2 cellular contexts compared by ENCODE assay signal in the genomic region with DNA sequence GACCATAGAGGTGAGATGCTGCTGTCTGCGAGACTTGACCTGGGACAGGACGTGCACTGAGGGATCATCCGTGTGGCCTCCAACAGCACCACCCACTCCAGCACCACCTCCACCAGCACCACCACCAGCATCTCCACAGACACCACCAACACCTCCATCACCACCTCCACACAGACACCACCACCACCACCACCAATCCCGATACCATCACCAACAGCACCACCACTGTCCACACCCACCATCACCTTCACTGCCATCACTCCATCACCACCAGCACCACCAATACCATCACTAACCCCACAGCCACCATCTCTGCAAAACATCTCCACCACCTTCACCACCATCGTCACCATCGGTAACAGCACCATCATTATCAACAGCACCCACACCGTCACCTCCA.
TF ChIP-seq lines count a peak whose summit lies in the region.

No MANE protein-coding gene starts in this region.

TF ChIP-seq in HEK293, 187 proteins besides CTCF, POLR2A, EP300 and RAD21:
- TF ChIP-seq ZFHX2 (tag by site-specific recombination; conservative IDR thresholded peaks at IDR 0.05) (peak; percentile 53; the same call in 1 of the 2 replicates), ZSCAN23 (tag by site-specific recombination; IDR thresholded peaks at IDR 0.05) (no peak), EGR2 (tag by site-specific recombination; IDR thresholded peaks at IDR 0.05; ENCODE audit: low read depth) (peak; percentile 74)
- TF ChIP-seq, protein P1, sequence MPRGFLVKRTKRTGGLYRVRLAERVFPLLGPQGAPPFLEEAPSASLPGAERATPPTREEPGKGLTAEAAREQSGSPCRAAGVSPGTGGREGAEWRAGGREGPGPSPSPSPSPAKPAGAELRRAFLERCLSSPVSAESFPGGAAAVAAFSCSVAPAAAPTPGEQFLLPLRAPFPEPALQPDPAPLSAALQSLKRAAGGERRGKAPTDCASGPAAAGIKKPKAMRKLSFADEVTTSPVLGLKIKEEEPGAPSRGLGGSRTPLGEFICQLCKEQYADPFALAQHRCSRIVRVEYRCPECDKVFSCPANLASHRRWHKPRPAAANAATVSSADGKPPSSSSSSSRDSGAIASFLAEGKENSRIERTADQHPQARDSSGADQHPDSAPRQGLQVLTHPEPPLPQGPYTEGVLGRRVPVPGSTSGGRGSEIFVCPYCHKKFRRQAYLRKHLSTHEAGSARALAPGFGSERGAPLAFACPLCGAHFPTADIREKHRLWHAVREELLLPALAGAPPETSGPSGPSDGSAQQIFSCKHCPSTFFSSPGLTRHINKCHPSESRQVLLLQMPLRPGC (tag by site-specific recombination; IDR thresholded peaks at IDR 0.05): no peak
- TF ChIP-seq, protein P2, sequence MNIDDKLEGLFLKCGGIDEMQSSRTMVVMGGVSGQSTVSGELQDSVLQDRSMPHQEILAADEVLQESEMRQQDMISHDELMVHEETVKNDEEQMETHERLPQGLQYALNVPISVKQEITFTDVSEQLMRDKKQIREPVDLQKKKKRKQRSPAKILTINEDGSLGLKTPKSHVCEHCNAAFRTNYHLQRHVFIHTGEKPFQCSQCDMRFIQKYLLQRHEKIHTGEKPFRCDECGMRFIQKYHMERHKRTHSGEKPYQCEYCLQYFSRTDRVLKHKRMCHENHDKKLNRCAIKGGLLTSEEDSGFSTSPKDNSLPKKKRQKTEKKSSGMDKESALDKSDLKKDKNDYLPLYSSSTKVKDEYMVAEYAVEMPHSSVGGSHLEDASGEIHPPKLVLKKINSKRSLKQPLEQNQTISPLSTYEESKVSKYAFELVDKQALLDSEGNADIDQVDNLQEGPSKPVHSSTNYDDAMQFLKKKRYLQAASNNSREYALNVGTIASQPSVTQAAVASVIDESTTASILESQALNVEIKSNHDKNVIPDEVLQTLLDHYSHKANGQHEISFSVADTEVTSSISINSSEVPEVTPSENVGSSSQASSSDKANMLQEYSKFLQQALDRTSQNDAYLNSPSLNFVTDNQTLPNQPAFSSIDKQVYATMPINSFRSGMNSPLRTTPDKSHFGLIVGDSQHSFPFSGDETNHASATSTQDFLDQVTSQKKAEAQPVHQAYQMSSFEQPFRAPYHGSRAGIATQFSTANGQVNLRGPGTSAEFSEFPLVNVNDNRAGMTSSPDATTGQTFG (tag by site-specific recombination; IDR thresholded peaks at IDR 0.05; ENCODE audit: borderline replicate concordance): 0 out of 2 replicates have a peak, but pooled peaks have one; percentile 20
- TF ChIP-seq, protein P3, sequence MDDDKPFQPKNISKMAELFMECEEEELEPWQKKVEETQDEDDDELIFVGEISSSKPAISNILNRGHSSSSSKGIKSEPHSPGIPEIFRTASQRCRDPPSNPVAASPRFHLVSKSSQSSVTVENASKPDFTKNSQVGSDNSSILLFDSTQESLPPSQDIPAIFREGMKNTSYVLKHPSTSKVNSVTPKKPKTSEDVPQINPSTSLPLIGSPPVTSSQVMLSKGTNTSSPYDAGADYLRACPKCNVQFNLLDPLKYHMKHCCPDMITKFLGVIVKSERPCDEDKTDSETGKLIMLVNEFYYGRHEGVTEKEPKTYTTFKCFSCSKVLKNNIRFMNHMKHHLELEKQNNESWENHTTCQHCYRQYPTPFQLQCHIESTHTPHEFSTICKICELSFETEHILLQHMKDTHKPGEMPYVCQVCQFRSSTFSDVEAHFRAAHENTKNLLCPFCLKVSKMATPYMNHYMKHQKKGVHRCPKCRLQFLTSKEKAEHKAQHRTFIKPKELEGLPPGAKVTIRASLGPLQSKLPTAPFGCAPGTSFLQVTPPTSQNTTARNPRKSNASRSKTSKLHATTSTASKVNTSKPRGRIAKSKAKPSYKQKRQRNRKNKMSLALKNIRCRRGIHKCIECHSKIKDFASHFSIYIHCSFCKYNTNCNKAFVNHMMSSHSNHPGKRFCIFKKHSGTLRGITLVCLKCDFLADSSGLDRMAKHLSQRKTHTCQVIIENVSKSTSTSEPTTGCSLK (tag by site-specific recombination; IDR thresholded peaks at IDR 0.05): peak; percentile 65; the same call in 1 of the 2 replicates

TF ChIP-seq in H1, 55 proteins besides CTCF, POLR2A, EP300 and RAD21:
- TF ChIP-seq, protein P4, sequence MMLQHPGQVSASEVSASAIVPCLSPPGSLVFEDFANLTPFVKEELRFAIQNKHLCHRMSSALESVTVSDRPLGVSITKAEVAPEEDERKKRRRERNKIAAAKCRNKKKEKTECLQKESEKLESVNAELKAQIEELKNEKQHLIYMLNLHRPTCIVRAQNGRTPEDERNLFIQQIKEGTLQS (IDR thresholded peaks at IDR 0.05; ENCODE audit: insufficient read depth, low read depth, low read length): no peak
- no peak for TF ChIP-seq ASH2L (IDR thresholded peaks at IDR 0.05; ENCODE audit: low read length)
- no peak for TF ChIP-seq TBP (IDR thresholded peaks at IDR 0.05; ENCODE audit: low read depth, low read length)
- TF ChIP-seq EGR1 (IDR thresholded peaks at IDR 0.05; ENCODE audit: borderline replicate concordance, low read depth, low read length): no peak
- no peak for TF ChIP-seq RFX5 (IDR thresholded peaks at IDR 0.05; ENCODE audit: borderline replicate concordance, low read depth, low read length)
- TF ChIP-seq RXRA (IDR thresholded peaks at IDR 0.05; ENCODE audit: insufficient read depth, low read depth, low read length): no peak
- no peak for TF ChIP-seq NRF1 (IDR thresholded peaks at IDR 0.05; ENCODE audit: low read depth, low read length)
- TF ChIP-seq PHF8 (conservative IDR thresholded peaks at IDR 0.05; ENCODE audit: low read depth, low read length): no peak
- TF ChIP-seq TEAD4 (IDR thresholded peaks at IDR 0.05; ENCODE audit: low read depth, low read length): no peak
